ENCODE assay signal across 33 cellular contexts in the genomic region with DNA sequence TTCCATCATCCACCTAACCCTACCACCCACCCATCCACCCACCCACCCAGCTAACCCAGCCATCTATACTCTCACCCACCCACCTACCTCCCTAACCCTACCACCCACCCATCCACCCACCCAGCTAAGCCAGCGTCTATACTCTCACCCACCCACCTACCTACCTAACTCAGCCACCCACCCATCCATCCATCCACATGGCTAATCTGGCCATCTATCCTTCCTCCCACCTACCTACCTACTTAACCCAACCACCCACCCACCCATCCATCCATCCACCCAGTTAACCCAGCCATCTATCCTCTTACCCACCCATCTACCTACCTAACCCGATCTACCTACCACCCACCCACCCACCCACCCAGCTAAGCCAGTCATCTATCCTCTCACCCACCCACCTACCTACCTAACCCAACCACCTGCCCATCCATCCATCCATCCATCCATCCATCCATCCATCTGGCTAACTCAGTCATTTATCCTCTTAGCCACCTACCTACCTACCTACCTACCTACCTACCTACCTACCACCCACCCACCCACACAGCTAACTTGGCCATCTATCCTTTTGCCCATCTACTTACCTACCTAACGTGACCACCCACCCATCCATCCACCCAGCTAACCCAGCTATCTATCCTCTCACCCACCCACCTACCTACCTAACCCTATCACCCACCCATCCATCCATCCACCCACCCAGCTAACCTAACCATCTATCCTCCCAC. TPM values are rescaled to one million over a fixed set of nuclear protein-coding genes. Genes with fewer than 3 reads are reported as not detected.
"Had no signal": no experiment of that assay in that cellular context is flagged by ENCODE, and none has a peak within 500 bp of the region (broad histone marks: within the 10 kb centered on the region; RNA-seq: fewer than 3 reads in every experiment).

No MANE protein-coding gene starts in this region.

- H3K9me3 Mint-ChIP-seq: activated B cell treated with CpG ODN at 0.5 μM for 24 hours; activated CD4-positive, alpha-beta memory T cell treated with anti-CD3 and anti-CD28 coated beads, Interleukin-2, amount 10 ng/mL, durations not matched to agents 7 days and 5 days; activated CD4-positive, alpha-beta T cell treated with anti-CD3 and anti-CD28 coated beads, Interleukin-2, amount 10 ng/mL, durations not matched to agents 24 days and 14 days; activated naive CD4-positive, alpha-beta T cell treated with anti-CD3 and anti-CD28 coated beads for 36 hours; activated naive CD4-positive, alpha-beta T cell treated with anti-CD3 and anti-CD28 coated beads, Interleukin-2, amount 50 U/mL, for 72 hours; activated naive CD8-positive, alpha-beta T cell treated with anti-CD3 and anti-CD28 coated beads, Interleukin-2, amount 10 ng/mL, durations not matched to agents 7 days and 5 days; activated T-cell treated with anti-CD3 and anti-CD28 coated beads, Interleukin-2, amount 50 U/mL, for 24 hours; activated T-cell treated with anti-CD3 and anti-CD28 coated beads, Interleukin-2, amount 50 U/mL, for 72 hours; brain; endodermal cell; T-helper 2 cell treated with Interferon-gamma antibody and Interleukin-4, amounts not matched to agents 5 μg/mL and 100 μg/mL, for 36 hours had no signal

- ATAC-seq: activated CD4-positive, CD25-positive, alpha-beta regulatory T cell treated with anti-CD3 and anti-CD28 coated beads, Interleukin-2, amount 50 U/mL, for 24 hours; activated naive CD4-positive, alpha-beta T cell treated with anti-CD3 and anti-CD28 coated beads, Interleukin-2, amount 50 U/mL, for 72 hours; activated T-cell treated with anti-CD3 and anti-CD28 coated beads, Interleukin-2, amount 50 U/mL, for 72 hours; foreskin keratinocyte; gastroesophageal sphincter; heart right ventricle; T-helper 17 cell had no signal

- H3K4me3 Mint-ChIP-seq: activated B cell treated with CpG ODN at 0.5 μM for 24 hours; activated CD4-positive, alpha-beta memory T cell treated with anti-CD3 and anti-CD28 coated beads, Interleukin-2, amount 10 ng/mL, durations not matched to agents 7 days and 5 days; activated CD4-positive, alpha-beta T cell treated with anti-CD3 and anti-CD28 coated beads, Interleukin-2, amount 10 ng/mL, durations not matched to agents 24 days and 14 days; activated naive CD4-positive, alpha-beta T cell treated with anti-CD3 and anti-CD28 coated beads for 36 hours; activated naive CD8-positive, alpha-beta T cell treated with anti-CD3 and anti-CD28 coated beads, Interleukin-2, amount 10 ng/mL, durations not matched to agents 7 days and 5 days; activated T-cell treated with anti-CD3 and anti-CD28 coated beads, Interleukin-2, amount 50 U/mL, for 24 hours; activated T-cell treated with anti-CD3 and anti-CD28 coated beads, Interleukin-2, amount 50 U/mL, for 72 hours; brain; endodermal cell; T-helper 17 cell; T-helper 2 cell treated with Interferon-gamma antibody and Interleukin-4, amounts not matched to agents 5 μg/mL and 100 μg/mL, for 36 hours had no signal

- H3K4me3 ChIP-seq: ascending aorta, breast epithelium, cardiac muscle cell, colonic mucosa, esophagus muscularis mucosa, gastroesophageal sphincter, heart right ventricle, hepatocyte had no signal

- DNase-seq: activated B cell treated with CpG ODN at 0.5 μM for 24 hours; activated CD4-positive, alpha-beta memory T cell treated with anti-CD3 and anti-CD28 coated beads, Interleukin-2, amount 10 ng/mL, durations not matched to agents 7 days and 5 days; activated CD4-positive, alpha-beta T cell treated with anti-CD3 and anti-CD28 coated beads, Interleukin-2, amount 10 ng/mL, durations not matched to agents 24 days and 14 days; activated CD8-positive, alpha-beta memory T cell treated with anti-CD3 and anti-CD28 coated beads, Interleukin-2, amount 50 U/mL, for 48 hours; activated effector memory CD4-positive, alpha-beta T cell treated with Interleukin-2 at 50 U/mL for 16 hours; activated gamma-delta T cell treated with Interleukin-2 at 50 U/mL for 16 hours; activated naive CD4-positive, alpha-beta T cell treated with anti-CD3 and anti-CD28 coated beads for 36 hours; activated naive CD8-positive, alpha-beta T cell treated with anti-CD3 and anti-CD28 coated beads, Interleukin-2, amount 10 ng/mL, durations not matched to agents 7 days and 5 days; activated T-cell treated with anti-CD3 and anti-CD28 coated beads for 4 hours; activated T-cell treated with anti-CD3 and anti-CD28 coated beads, Interleukin-2, amount 50 U/mL, for 24 hours; activated T-cell treated with anti-CD3 and anti-CD28 coated beads, Interleukin-2, amount 50 U/mL, for 72 hours; central memory CD4-positive, alpha-beta T cell; cerebellar nuclear complex; colonic mucosa; effector CD8-positive, alpha-beta T cell; endodermal cell; erythroblast; foreskin keratinocyte; heart right ventricle; T-helper 1 cell; T-helper 17 cell; T1000; WERI-Rb-1 had no signal

- H3K4me1 ChIP-seq: ascending aorta, breast epithelium, colonic mucosa, esophagus muscularis mucosa, foreskin keratinocyte, gastroesophageal sphincter, heart right ventricle had no signal

- H3K27ac ChIP-seq: ascending aorta, cardiac muscle cell, colonic mucosa, esophagus muscularis mucosa, foreskin keratinocyte, gastroesophageal sphincter, heart right ventricle, hepatocyte, WERI-Rb-1 had no signal

- H3K27ac Mint-ChIP-seq: activated B cell treated with CpG ODN at 0.5 μM for 24 hours; activated CD4-positive, alpha-beta memory T cell treated with anti-CD3 and anti-CD28 coated beads, Interleukin-2, amount 10 ng/mL, durations not matched to agents 7 days and 5 days; activated naive CD4-positive, alpha-beta T cell treated with anti-CD3 and anti-CD28 coated beads for 36 hours; activated naive CD4-positive, alpha-beta T cell treated with anti-CD3 and anti-CD28 coated beads, Interleukin-2, amount 50 U/mL, for 72 hours; activated naive CD8-positive, alpha-beta T cell treated with anti-CD3 and anti-CD28 coated beads, Interleukin-2, amount 10 ng/mL, durations not matched to agents 7 days and 5 days; activated T-cell treated with anti-CD3 and anti-CD28 coated beads, Interleukin-2, amount 50 U/mL, for 72 hours; brain; endodermal cell; T-helper 2 cell treated with Interferon-gamma antibody and Interleukin-4, amounts not matched to agents 5 μg/mL and 100 μg/mL, for 36 hours had no signal

- H3K4me1 Mint-ChIP-seq: activated B cell treated with CpG ODN at 0.5 μM for 24 hours; activated CD4-positive, alpha-beta memory T cell treated with anti-CD3 and anti-CD28 coated beads, Interleukin-2, amount 10 ng/mL, durations not matched to agents 7 days and 5 days; activated naive CD8-positive, alpha-beta T cell treated with anti-CD3 and anti-CD28 coated beads, Interleukin-2, amount 10 ng/mL, durations not matched to agents 7 days and 5 days; brain had no signal

- H3K9me3 ChIP-seq: ascending aorta, breast epithelium, colonic mucosa, esophagus muscularis mucosa, gastroesophageal sphincter, heart right ventricle had no signal

- H3K27me3 Mint-ChIP-seq: activated B cell treated with CpG ODN at 0.5 μM for 24 hours; activated CD4-positive, alpha-beta memory T cell treated with anti-CD3 and anti-CD28 coated beads, Interleukin-2, amount 10 ng/mL, durations not matched to agents 7 days and 5 days; activated CD4-positive, alpha-beta T cell treated with anti-CD3 and anti-CD28 coated beads, Interleukin-2, amount 10 ng/mL, durations not matched to agents 24 days and 14 days; activated naive CD8-positive, alpha-beta T cell treated with anti-CD3 and anti-CD28 coated beads, Interleukin-2, amount 10 ng/mL, durations not matched to agents 7 days and 5 days; activated T-cell treated with anti-CD3 and anti-CD28 coated beads, Interleukin-2, amount 50 U/mL, for 24 hours; brain; T-helper 17 cell had no signal

RNA-seq across cellular contexts. Expression of gene RFLNA, which starts 44.1 kb away (rescaled TPM):
- total RNA-seq: activated B cell treated with CpG ODN at 0.5 μM for 24 hours; activated CD4-positive, alpha-beta memory T cell treated with anti-CD3 and anti-CD28 coated beads, Interleukin-2, amount 10 ng/mL, durations not matched to agents 7 days and 5 days; activated CD4-positive, alpha-beta T cell treated with anti-CD3 and anti-CD28 coated beads, Interleukin-2, amount 10 ng/mL, durations not matched to agents 24 days and 14 days; activated naive CD4-positive, alpha-beta T cell treated with anti-CD3 and anti-CD28 coated beads for 36 hours; activated naive CD8-positive, alpha-beta T cell treated with anti-CD3 and anti-CD28 coated beads, Interleukin-2, amount 10 ng/mL, durations not matched to agents 7 days and 5 days; activated T-cell treated with anti-CD3 and anti-CD28 coated beads, Interleukin-2, amount 50 U/mL, for 72 hours; ascending aorta; T-helper 17 cell had no signal
